ENCODE assay signal across 12 cellular contexts in genomic region chr5:171311698-171312083, GRCh38.
A peak's percentile ranks its signal among the peaks of the same experiment; 100 is the strongest.
DNase-seq lines count a peak whose midpoint lies in the region; ATAC-seq and TF ChIP-seq lines count a peak whose summit lies in the region.
"Had no signal": no experiment of that assay in that cellular context is flagged by ENCODE, and none has a peak within 500 bp of the region (broad histone marks: within the 10 kb centered on the region; RNA-seq: fewer than 3 reads in every experiment).

No MANE protein-coding gene starts in this region.

- no peak for TF ChIP-seq CTCF in brain microvascular endothelial cell (IDR thresholded peaks at IDR 0.05; ENCODE audit: low read depth, low read length, missing control alignments)

- peaks cover under 1% of the 10 kb centered on the region for H3K9me3 ChIP-seq in iPS-18c (ENCODE audit: control insufficient read depth, insufficient read depth, low read length)

- peak; percentile 53 for DNase-seq in DMS 273 (lab: John Stamatoyannopoulos, UW; ENCODE audit: unreplicated experiment)
- DNase-seq in DMS 273 treated with DMSO at 0.1 percent for 48 hours (lab: John Stamatoyannopoulos, UW), result no peak
- peak; percentile 31 for DNase-seq in NOMO-1 treated with DMSO at 0.1 percent for 48 hours (lab: John Stamatoyannopoulos, UW; ENCODE audit: unreplicated experiment)
- DNase-seq in stimulated activated naive CD8-positive, alpha-beta T cell treated with anti-CD3 and anti-CD28 coated beads, Interleukin-15, Interleukin-2, amounts not matched to agents 100 U/mL and 50 U/mL, for 24 hours, result peak; percentile 6
- DNase-seq in brain microvascular endothelial cell, result no peak
- DNase-seq: activated gamma-delta T cell, GF-D8, NCI-H2029 treated with DMSO at 0.1 percent for 48 hours had no signal

- no peaks in the 10 kb centered on the region for H3K36me3 ChIP-seq in brain microvascular endothelial cell (replicated peaks)

- peak overlapping the region; percentile 46; the same call in 1 of the 2 replicates for H3K4me3 ChIP-seq in iPS-18c (ENCODE audit: insufficient read depth, low read depth, low read length)
- no peak overlapping the region for H3K4me3 ChIP-seq in brain microvascular endothelial cell (ENCODE audit: low read depth, low read length)

- ATAC-seq in stimulated activated naive CD8-positive, alpha-beta T cell treated with anti-CD3 and anti-CD28 coated beads, Interleukin-15, Interleukin-2, amounts not matched to agents 100 U/mL and 50 U/mL, for 24 hours, result no peak
- no peak for ATAC-seq in HG02798 (IDR thresholded peaks at IDR 0.05; ENCODE audit: poor library complexity, unreplicated experiment)
- no peak for ATAC-seq in HG03045 (IDR thresholded peaks at IDR 0.05; ENCODE audit: unreplicated experiment)

- in situ Hi-C loops in brain microvascular endothelial cell (cut with HindIII; ENCODE audit: low pct_ligation_motif_present, low sequenced_read_pairs), result no loop called here

- H3K27ac ChIP-seq in brain microvascular endothelial cell, result no peak overlapping the region
- H3K27ac ChIP-seq: 22Rv1 had no signal

- peaks cover 97% of the 10 kb centered on the region for H3K27me3 ChIP-seq in brain microvascular endothelial cell (replicated peaks)

Comparison
In these comparisons a context has a peak if more than half of its experiments do, and no peak if none do; other contexts are left out.
1. DNase-seq: peak in DMS 273 (single experiment), NOMO-1 treated with DMSO at 0.1 percent for 48 hours (single experiment) and stimulated activated naive CD8-positive, alpha-beta T cell treated with anti-CD3 and anti-CD28 coated beads, Interleukin-15, Interleukin-2, amounts not matched to agents 100 U/mL and 50 U/mL, for 24 hours (single experiment); none in DMS 273 treated with DMSO at 0.1 percent for 48 hours (single experiment) and brain microvascular endothelial cell (single experiment).